16 cellular contexts compared by ENCODE assay signal in the genomic region with DNA sequence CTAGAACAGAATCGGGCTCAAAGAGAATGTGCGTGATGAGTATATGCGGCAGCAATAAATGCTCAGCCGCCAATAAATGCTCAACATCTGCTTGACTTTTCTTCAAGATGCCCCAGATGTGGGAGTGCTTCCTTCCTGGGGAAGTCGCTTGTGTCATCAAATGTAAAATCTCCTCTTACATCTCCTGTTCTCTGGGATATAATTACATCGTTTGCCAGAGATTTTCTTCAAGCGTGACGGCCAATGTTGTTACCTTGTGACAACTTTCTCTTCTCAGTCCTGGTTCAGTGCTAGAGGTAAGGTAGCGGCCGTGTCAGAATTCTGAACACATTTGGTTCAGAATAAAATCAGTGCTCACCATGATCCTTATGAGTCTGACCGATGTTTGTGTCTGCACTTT.
DNase-seq lines count a peak whose midpoint lies in the region; TF ChIP-seq lines count a peak whose summit lies in the region.
"Had no signal": no experiment of that assay in that cellular context is flagged by ENCODE, and none has a peak within 500 bp of the region (broad histone marks: within the 10 kb centered on the region; RNA-seq: fewer than 3 reads in every experiment).

No MANE protein-coding gene starts in this region.

- H3K27ac Mint-ChIP-seq in activated CD4-positive, alpha-beta T cell treated with anti-CD3 and anti-CD28 coated beads, Interleukin-2, amount 10 ng/mL, durations not matched to agents 24 days and 14 days: no peak overlapping the region
- no peak overlapping the region for H3K27ac Mint-ChIP-seq in endodermal cell
- H3K27ac Mint-ChIP-seq in activated T-helper 2 cell treated with anti-CD3 and anti-CD28 coated beads, Interferon-gamma antibody, Interleukin-2, Interleukin-4, amounts not matched to agents 10 μg/mL and 5 μg/mL and 100 μg/mL, durations not matched to agents 14 hours and 24 hours and 36 hours: no peak overlapping the region
- H3K27ac Mint-ChIP-seq: B cell; CD4-positive, alpha-beta T cell had no signal

- no peak overlapping the region for H3K9ac ChIP-seq in endodermal cell (ENCODE audit: extremely low read depth, low read length, poor library complexity, severe bottlenecking)
- H3K9ac ChIP-seq in parathyroid adenoma: no peak overlapping the region
- H3K9ac ChIP-seq: GM23248 had no signal

- no peak overlapping the region for H2AFZ ChIP-seq in parathyroid adenoma
- H2AFZ ChIP-seq: GM23248 had no signal

- H3K4me2 ChIP-seq in parathyroid adenoma (ENCODE audit: low read length): peak overlapping the region; percentile 11

- intact Hi-C loops in activated CD4-positive, alpha-beta T cell treated with anti-CD3 and anti-CD28 coated beads, Interleukin-2, amount 10 ng/mL, durations not matched to agents 24 days and 14 days (cut with micrococcal nuclease): no loop called here
- intact Hi-C loops in activated T-helper 2 cell treated with anti-CD3 and anti-CD28 coated beads, Interferon-gamma antibody, Interleukin-2, Interleukin-4, amounts not matched to agents 10 μg/mL and 5 μg/mL and 100 μg/mL, durations not matched to agents 14 hours and 24 hours and 36 hours (cut with micrococcal nuclease): no loop called here

- 92 to 96% methylated on average over 11 of the region's 11 CpGs for WGBS in endodermal cell (ENCODE audit: insufficient coverage in 1 of 2, insufficient read length in 1 of 2), 2 experiments

- TF ChIP-seq CTCF in endodermal cell (conservative IDR thresholded peaks at IDR 0.05): no peak
- TF ChIP-seq CTCF in parathyroid adenoma (IDR thresholded peaks at IDR 0.05): no peak

- H3K27me3 ChIP-seq in endodermal cell (ENCODE audit: control insufficient read depth, insufficient read depth, low read length, poor library complexity, severe bottlenecking) (no peaks in the 10 kb centered on the region), parathyroid adenoma (ENCODE audit: control insufficient read depth, insufficient read depth, low read length) (no peaks in the 10 kb centered on the region)

- H3K4me1 Mint-ChIP-seq in activated CD4-positive, alpha-beta T cell treated with anti-CD3 and anti-CD28 coated beads, Interleukin-2, amount 10 ng/mL, durations not matched to agents 24 days and 14 days: no peaks in the 10 kb centered on the region
- no peaks in the 10 kb centered on the region for H3K4me1 Mint-ChIP-seq in endodermal cell
- no peaks in the 10 kb centered on the region for H3K4me1 Mint-ChIP-seq in activated T-helper 2 cell treated with anti-CD3 and anti-CD28 coated beads, Interferon-gamma antibody, Interleukin-2, Interleukin-4, amounts not matched to agents 10 μg/mL and 5 μg/mL and 100 μg/mL, durations not matched to agents 14 hours and 24 hours and 36 hours (ENCODE audit: low read depth)
- H3K4me1 Mint-ChIP-seq: B cell had no signal

- DNase-seq in activated CD4-positive, alpha-beta T cell treated with anti-CD3 and anti-CD28 coated beads, Interleukin-2, amount 10 ng/mL, durations not matched to agents 24 days and 14 days: peak; percentile 18
- no peak for DNase-seq in activated CD4-positive, alpha-beta T cell treated with anti-CD3 and anti-CD28 coated beads for 48 hours
- DNase-seq in KBM-7 (peak; percentile 78), endodermal cell (peak; percentile 9), kidney glomerular epithelial cell (lab: John Stamatoyannopoulos, UW) (no peak)
- no peak for DNase-seq in effector CD8-positive, alpha-beta T cell (lab: John Stamatoyannopoulos, UW)
- DNase-seq in activated T-helper 2 cell treated with anti-CD3 and anti-CD28 coated beads, Interferon-gamma antibody, Interleukin-2, Interleukin-4, amounts not matched to agents 10 μg/mL and 5 μg/mL and 100 μg/mL, durations not matched to agents 14 hours and 24 hours and 36 hours (ENCODE audit: low spot score): no peak
- DNase-seq: 8988T; Caco-2; CD4-positive, alpha-beta T cell; GM23248; HCEC 1CT had no signal

- in situ Hi-C loops in KBM-7 (cut with MboI; ENCODE audit: low pct_unique_long_range_greater_than_20kb, low sequenced_read_pairs): no loop called here

- H3K36me3 Mint-ChIP-seq in activated CD4-positive, alpha-beta T cell treated with anti-CD3 and anti-CD28 coated beads, Interleukin-2, amount 10 ng/mL, durations not matched to agents 24 days and 14 days (ENCODE audit: low read depth): peaks cover 10% of the 10 kb centered on the region
- H3K36me3 Mint-ChIP-seq in endodermal cell (ENCODE audit: low read depth): no peaks in the 10 kb centered on the region
- H3K36me3 Mint-ChIP-seq in activated T-helper 2 cell treated with anti-CD3 and anti-CD28 coated beads, Interferon-gamma antibody, Interleukin-2, Interleukin-4, amounts not matched to agents 10 μg/mL and 5 μg/mL and 100 μg/mL, durations not matched to agents 14 hours and 24 hours and 36 hours (ENCODE audit: low read depth): peaks cover 11% of the 10 kb centered on the region

- no peaks in the 10 kb centered on the region for H3K79me2 ChIP-seq in parathyroid adenoma

- H3K9me3 Mint-ChIP-seq in activated CD4-positive, alpha-beta T cell treated with anti-CD3 and anti-CD28 coated beads, Interleukin-2, amount 10 ng/mL, durations not matched to agents 24 days and 14 days: peaks cover 4% of the 10 kb centered on the region
- H3K9me3 Mint-ChIP-seq in endodermal cell: peaks cover 8% of the 10 kb centered on the region
- peaks cover 4% of the 10 kb centered on the region for H3K9me3 Mint-ChIP-seq in activated T-helper 2 cell treated with anti-CD3 and anti-CD28 coated beads, Interferon-gamma antibody, Interleukin-2, Interleukin-4, amounts not matched to agents 10 μg/mL and 5 μg/mL and 100 μg/mL, durations not matched to agents 14 hours and 24 hours and 36 hours

- H3K36me3 ChIP-seq in endodermal cell (ENCODE audit: control insufficient read depth, insufficient read depth, low read length) (no peaks in the 10 kb centered on the region), parathyroid adenoma (ENCODE audit: control insufficient read depth, insufficient read depth, low read length) (no peaks in the 10 kb centered on the region)

- H3K4me3 ChIP-seq in endodermal cell (ENCODE audit: low read length): no peak overlapping the region
- no peak overlapping the region for H3K4me3 ChIP-seq in parathyroid adenoma (ENCODE audit: low read depth, low read length)
- H3K4me3 ChIP-seq: GM23248 had no signal

- H3K27me3 Mint-ChIP-seq in activated CD4-positive, alpha-beta T cell treated with anti-CD3 and anti-CD28 coated beads, Interleukin-2, amount 10 ng/mL, durations not matched to agents 24 days and 14 days: no peaks in the 10 kb centered on the region
- no peaks in the 10 kb centered on the region for H3K27me3 Mint-ChIP-seq in endodermal cell (ENCODE audit: insufficient read depth)
- H3K27me3 Mint-ChIP-seq in activated T-helper 2 cell treated with anti-CD3 and anti-CD28 coated beads, Interferon-gamma antibody, Interleukin-2, Interleukin-4, amounts not matched to agents 10 μg/mL and 5 μg/mL and 100 μg/mL, durations not matched to agents 14 hours and 24 hours and 36 hours (ENCODE audit: low read depth): no peaks in the 10 kb centered on the region
- H3K27me3 Mint-ChIP-seq: B cell; CD4-positive, alpha-beta T cell had no signal

- no peak overlapping the region for H3K4me3 Mint-ChIP-seq in activated CD4-positive, alpha-beta T cell treated with anti-CD3 and anti-CD28 coated beads, Interleukin-2, amount 10 ng/mL, durations not matched to agents 24 days and 14 days
- H3K4me3 Mint-ChIP-seq in endodermal cell: no peak overlapping the region
- H3K4me3 Mint-ChIP-seq in activated T-helper 2 cell treated with anti-CD3 and anti-CD28 coated beads, Interferon-gamma antibody, Interleukin-2, Interleukin-4, amounts not matched to agents 10 μg/mL and 5 μg/mL and 100 μg/mL, durations not matched to agents 14 hours and 24 hours and 36 hours (ENCODE audit: low read depth): no peak overlapping the region
- H3K4me3 Mint-ChIP-seq: B cell; CD4-positive, alpha-beta T cell had no signal

- H3K9me3 ChIP-seq in endodermal cell (ENCODE audit: control insufficient read depth, low read length) (no peaks in the 10 kb centered on the region), parathyroid adenoma (ENCODE audit: control insufficient read depth, low read length) (no peaks in the 10 kb centered on the region)
- H3K9me3 ChIP-seq: Caco-2 had no signal

- H3K27ac ChIP-seq in endodermal cell (ENCODE audit: low read depth, low read length) (no peak overlapping the region), parathyroid adenoma (no peak overlapping the region)
- H3K27ac ChIP-seq: C4-2B, GM23248, HL-60 had no signal

- no peaks in the 10 kb centered on the region for H3K4me1 ChIP-seq in endodermal cell (ENCODE audit: control insufficient read depth, insufficient read depth, low read length)
- H3K4me1 ChIP-seq in parathyroid adenoma: peaks cover 2% of the 10 kb centered on the region
- H3K4me1 ChIP-seq: Caco-2 had no signal

Comparison
In these comparisons a context has a peak if more than half of its experiments do, and no peak if none do; other contexts are left out.
1. DNase-seq: peak in activated CD4-positive, alpha-beta T cell treated with anti-CD3 and anti-CD28 coated beads, Interleukin-2, amount 10 ng/mL, durations not matched to agents 24 days and 14 days (single experiment), KBM-7 (single experiment) and endodermal cell (single experiment); none in activated CD4-positive, alpha-beta T cell treated with anti-CD3 and anti-CD28 coated beads for 48 hours (single experiment), effector CD8-positive, alpha-beta T cell (single experiment), kidney glomerular epithelial cell (single experiment) and activated T-helper 2 cell treated with anti-CD3 and anti-CD28 coated beads, Interferon-gamma antibody, Interleukin-2, Interleukin-4, amounts not matched to agents 10 μg/mL and 5 μg/mL and 100 μg/mL, durations not matched to agents 14 hours and 24 hours and 36 hours (single experiment).